14 cellular contexts compared by ENCODE assay signal in genomic region chr7:113763226-113763625, GRCh38.
A peak's percentile ranks its signal among the peaks of the same experiment; 100 is the strongest.
DNase-seq lines count a peak whose midpoint lies in the region; ATAC-seq lines count a peak whose summit lies in the region.
"Had no signal": no experiment of that assay in that cellular context is flagged by ENCODE, and none has a peak within 500 bp of the region (broad histone marks: within the 10 kb centered on the region; RNA-seq: fewer than 3 reads in every experiment).

No MANE protein-coding gene starts in this region.

- DNase-seq in NCI-H82 (lab: John Stamatoyannopoulos, UW) (peak; percentile 12), NCI-H82 treated with DMSO at 0.1 percent for 48 hours (lab: John Stamatoyannopoulos, UW; ENCODE audit: unreplicated experiment) (no peak), NCI-H1105 treated with DMSO at 0.1 percent for 48 hours (lab: John Stamatoyannopoulos, UW) (peak; percentile 65), NCI-H526 treated with DMSO at 0.1 percent for 48 hours (lab: John Stamatoyannopoulos, UW) (peak; percentile 50), DMS53 treated with DMSO at 0.1 percent for 48 hours (lab: John Stamatoyannopoulos, UW; ENCODE audit: unreplicated experiment) (no peak)
- DNase-seq: BE2C; CD8-positive, alpha-beta T cell; COR-L47; GF-D8; GM23248; H7; IMR-90 had no signal

- no peak for ATAC-seq in GM19324 (IDR thresholded peaks at IDR 0.05; ENCODE audit: low FRiP score, unreplicated experiment)
- ATAC-seq: A549; CD8-positive, alpha-beta T cell had no signal

Comparison
In these comparisons a context has a peak if more than half of its experiments do, and no peak if none do; other contexts are left out.
1. DNase-seq: peak in NCI-H82 (single experiment), NCI-H1105 treated with DMSO at 0.1 percent for 48 hours (single experiment) and NCI-H526 treated with DMSO at 0.1 percent for 48 hours (single experiment); none in NCI-H82 treated with DMSO at 0.1 percent for 48 hours (single experiment) and DMS53 treated with DMSO at 0.1 percent for 48 hours (single experiment).